1 cellular context compared by ENCODE assay signal in genomic region chr19:19140476-19140875, GRCh38.
TF ChIP-seq lines count a peak whose summit lies in the region.

No MANE protein-coding gene starts in this region.

TF ChIP-seq in SK-N-SH treated with all-trans-retinoic acid at 6 μM for 48 hours, 23 proteins besides CTCF, POLR2A, EP300 and RAD21 (continued from another document):
- TF ChIP-seq ISL1 (CRISPR knock-in tag; IDR thresholded peaks at IDR 0.05) (no peak), OSR1 (CRISPR knock-in tag; IDR thresholded peaks at IDR 0.05) (no peak), BACH2 (CRISPR knock-in tag; IDR thresholded peaks at IDR 0.05; ENCODE audit: borderline replicate concordance) (no peak), ZFP3 (CRISPR knock-in tag; IDR thresholded peaks at IDR 0.05) (no peak), SNAI2 (CRISPR knock-in tag; IDR thresholded peaks at IDR 0.05) (no peak), ARNTL (CRISPR knock-in tag; IDR thresholded peaks at IDR 0.05; ENCODE audit: borderline replicate concordance, low read depth) (no peak), TSHZ2 (CRISPR knock-in tag; IDR thresholded peaks at IDR 0.05) (no peak), ESRRG (CRISPR knock-in tag; IDR thresholded peaks at IDR 0.05) (no peak), TCF4 (CRISPR knock-in tag; IDR thresholded peaks at IDR 0.05; ENCODE audit: borderline replicate concordance) (no peak), ZFP30 (CRISPR knock-in tag; IDR thresholded peaks at IDR 0.05) (no peak), ZC3H10 (CRISPR knock-in tag; IDR thresholded peaks at IDR 0.05) (no peak), RARB (CRISPR knock-in tag; IDR thresholded peaks at IDR 0.05) (no peak)
